ENCODE assay signal across 8 cellular contexts in genomic region chr3:8501388-8502131, GRCh38. TPM values are rescaled to one million over a fixed set of nuclear protein-coding genes. Genes with fewer than 3 reads are reported as not detected.
A peak's percentile ranks its signal among the peaks of the same experiment; 100 is the strongest.
DNase-seq lines count a peak whose midpoint lies in the region; ATAC-seq and TF ChIP-seq lines count a peak whose summit lies in the region.

LMCD1 (plus strand) TSS chr3:8501823; CDS start chr3:8501939, 116 bp downstream.

- H3K36me3 Mint-ChIP-seq in dendritic cell treated with granulocyte-macrophage colony-stimulating factor and Interleukin-4, amounts not matched to agents 40 ng/mL and 50 ng/mL, for 4 days (ENCODE audit: low read depth): no peaks in the 10 kb centered on the region

- intact Hi-C loops in dendritic cell treated with granulocyte-macrophage colony-stimulating factor and Interleukin-4, amounts not matched to agents 40 ng/mL and 50 ng/mL, for 4 days (cut with micrococcal nuclease): no loop called here

- peak within 1 kb of the TSS; percentile 62 for H3K4me3 ChIP-seq in AG04449 (ENCODE audit: low read depth, low read length)

- H3K27ac Mint-ChIP-seq in dendritic cell treated with granulocyte-macrophage colony-stimulating factor and Interleukin-4, amounts not matched to agents 40 ng/mL and 50 ng/mL, for 4 days: peak within 1 kb of the TSS; percentile 91

- H3K4me1 Mint-ChIP-seq in dendritic cell treated with granulocyte-macrophage colony-stimulating factor and Interleukin-4, amounts not matched to agents 40 ng/mL and 50 ng/mL, for 4 days (ENCODE audit: low read depth): peaks cover 9% of the 10 kb centered on the region

- no peaks in the 10 kb centered on the region for H3K9me3 Mint-ChIP-seq in dendritic cell treated with granulocyte-macrophage colony-stimulating factor and Interleukin-4, amounts not matched to agents 40 ng/mL and 50 ng/mL, for 4 days

- peak; percentile 96 for ATAC-seq in GM18907 (IDR thresholded peaks at IDR 0.05; ENCODE audit: unreplicated experiment)
- peak; percentile 96 for ATAC-seq in HG03135 (IDR thresholded peaks at IDR 0.05; ENCODE audit: unreplicated experiment)

- peak within 1 kb of the TSS; percentile 86 for H3K4me3 Mint-ChIP-seq in dendritic cell treated with granulocyte-macrophage colony-stimulating factor and Interleukin-4, amounts not matched to agents 40 ng/mL and 50 ng/mL, for 4 days

- POLR2A ChIA-PET in AG04449 (lab: Yijun Ruan, JAX): interaction anchor here (0.6 to 2.4 kb wide), 16 partner anchors 8 to 710 kb away, joined by 3 to 27 read pairs (median 4); no protein-coding TSS in a partner anchor

- DNase-seq in AG04449 (ENCODE audit: low read depth, low spot score): peak; percentile 80
- DNase-seq in NCI-H460 (ENCODE audit: extremely low read depth, low read depth): peak; percentile 91
- DNase-seq in activated CD4-positive, alpha-beta T cell treated with anti-CD3 and anti-CD28 coated beads, Interleukin-2, amount 50 U/mL, for 4 hours: peak; percentile 63 to 67
- peak; percentile 98 for DNase-seq in left kidney (ENCODE audit: low read depth, low spot score)
- peak; percentile 86 for DNase-seq in stimulated activated CD4-positive, alpha-beta T cell treated with anti-CD3 and anti-CD28 coated beads, Interleukin-1b, Interleukin-23, amount 100 ng/mL, for 48 hours

- H3K27me3 Mint-ChIP-seq in dendritic cell treated with granulocyte-macrophage colony-stimulating factor and Interleukin-4, amounts not matched to agents 40 ng/mL and 50 ng/mL, for 4 days: peaks cover 13% of the 10 kb centered on the region

- peak; percentile 53 for TF ChIP-seq CTCF in AG04449 (IDR thresholded peaks at IDR 0.05; ENCODE audit: insufficient read depth, low read length, missing control alignments)

- CTCF ChIA-PET in AG04449 (lab: Yijun Ruan, JAX): interaction anchor here (0.7 to 2.5 kb wide), 15 partner anchors 9 to 85 kb away, joined by 3 to 13 read pairs (median 4); no protein-coding TSS in a partner anchor

RNA-seq across cellular contexts. Expression of gene LMCD1, which starts in this region (rescaled TPM):
- total RNA-seq in NCI-H460 (2014; rRNA removed; shearing (Covaris generic)): 3.3 and 5.7 TPM in 2 replicates
- 8.1 and 8.8 TPM in 2 replicates for polyA plus RNA-seq in NCI-H460 (2014; cell fraction: nucleus; rRNA removed)

Comparison
In these comparisons a context has a peak if more than half of its experiments do, and no peak if none do; other contexts are left out.
1. Peak in every context shown above with its lines: DNase-seq, ATAC-seq and H3K4me3 ChIP-seq.